9 cellular contexts compared by ENCODE assay signal in the genomic region with DNA sequence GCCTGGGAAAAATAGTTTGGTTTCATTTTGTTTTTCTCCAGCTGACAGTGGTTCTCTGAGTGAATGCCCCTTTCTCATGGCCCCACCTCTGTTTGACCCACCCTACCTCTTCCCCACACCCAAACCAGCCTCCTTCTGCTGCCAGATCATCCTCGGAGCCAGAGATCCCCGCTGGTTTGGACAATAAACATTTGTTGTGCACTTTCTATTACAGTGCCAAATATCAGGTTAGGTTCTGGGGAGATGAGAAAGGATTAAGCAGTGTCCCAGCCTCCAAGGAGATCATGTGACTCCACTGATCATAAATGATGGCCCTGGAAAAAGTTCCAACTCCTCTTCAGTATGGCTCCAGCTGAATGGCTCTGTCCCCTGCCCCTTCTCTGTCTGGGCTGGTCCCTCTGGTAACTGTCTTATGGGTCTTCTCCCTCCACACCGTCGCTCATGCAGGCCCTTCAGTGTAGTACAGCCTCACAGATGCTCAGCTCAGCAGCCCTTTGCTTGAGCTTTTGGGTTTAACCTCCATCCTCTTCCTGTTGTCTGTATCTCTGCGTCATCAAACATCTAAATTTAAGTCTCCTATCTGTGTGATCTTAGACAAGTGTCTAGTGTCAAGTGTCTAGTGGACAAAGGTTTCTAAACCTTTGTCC. TPM values are rescaled to one million over a fixed set of nuclear protein-coding genes. Genes with fewer than 3 reads are reported as not detected.
DNase-seq lines count a peak whose midpoint lies in the region; ATAC-seq and TF ChIP-seq lines count a peak whose summit lies in the region.
"Had no signal": no experiment of that assay in that cellular context is flagged by ENCODE, and none has a peak within 500 bp of the region (broad histone marks: within the 10 kb centered on the region; RNA-seq: fewer than 3 reads in every experiment).

No MANE protein-coding gene starts in this region.

- peak overlapping the region; percentile 86 for H3K27ac ChIP-seq in SU-DHL-6 (ENCODE audit: low read depth, low read length)
- H3K27ac ChIP-seq in colonic mucosa = peak overlapping the region; percentile 74
- peak overlapping the region; percentile 57 to 67 for H3K27ac ChIP-seq in ovary

- peak overlapping the region; percentile 1 for H2AFZ ChIP-seq in SU-DHL-6 (ENCODE audit: low read depth, low read length, severe bottlenecking)

- CTCF ChIA-PET in HEK293T (lab: Yijun Ruan, JAX) = no interaction called here

- DNase-seq in colonic mucosa (no peak), ovary (no peak), HEK293T (ENCODE audit: extremely low spot score) (no peak), RKO (ENCODE audit: low spot score) (no peak)
- no peak for DNase-seq in stimulated activated CD4-positive, alpha-beta T cell treated with anti-CD3 and anti-CD28 coated beads, Interleukin-2, amount 100 ng/mL, for 24 hours

- TF ChIP-seq EP300 in ovary (IDR thresholded peaks at IDR 0.05) = no peak

- no peak for ATAC-seq in HG03135 (IDR thresholded peaks at IDR 0.05; ENCODE audit: unreplicated experiment)

- H3K9me3 ChIP-seq in SU-DHL-6 (ENCODE audit: insufficient read depth, low read length) (no peaks in the 10 kb centered on the region), colonic mucosa (no peaks in the 10 kb centered on the region), ovary (no peaks in the 10 kb centered on the region)

- intact Hi-C loops in colonic mucosa (cut with DNase I) = no loop called here
- intact Hi-C loops in ovary (cut with DNase I) = loop anchor here in 1 of 4 donors (10.0 kb wide), 1 partner anchor 56 kb away; no protein-coding TSS in a partner anchor

- no peak for TF ChIP-seq CTCF in SU-DHL-6 (IDR thresholded peaks at IDR 0.05; ENCODE audit: insufficient read depth, low read length, poor library complexity, severe bottlenecking)
- no peak for TF ChIP-seq CTCF in colonic mucosa (IDR thresholded peaks at IDR 0.05)
- no peak for TF ChIP-seq CTCF in ovary (IDR thresholded peaks at IDR 0.05)

- H3K36me3 ChIP-seq in SU-DHL-6 (ENCODE audit: low read length) (no peaks in the 10 kb centered on the region), colonic mucosa (no peaks in the 10 kb centered on the region), ovary (no peaks in the 10 kb centered on the region)

- no peaks in the 10 kb centered on the region for H3K27me3 ChIP-seq in SU-DHL-6 (ENCODE audit: low read length)
- H3K27me3 ChIP-seq in colonic mucosa = no peaks in the 10 kb centered on the region
- H3K27me3 ChIP-seq in ovary = no peaks in the 10 kb centered on the region

- peak overlapping the region; percentile 52 for H3K9ac ChIP-seq in SU-DHL-6 (ENCODE audit: low read length)
- peak overlapping the region in 1 of 2 donors; percentile 8 for H3K9ac ChIP-seq in colonic mucosa (ENCODE audit: low read depth in 2 of 2, low read length in 2 of 2)

- WGBS in ovary, 3 donors = 58 to 61% (median 59%) methylated on average over 5 of the region's 5 CpGs

- H3K4me3 ChIP-seq in SU-DHL-6 (ENCODE audit: insufficient read depth, low read length, poor library complexity, severe bottlenecking) (peak overlapping the region; percentile 6), colonic mucosa (no peak overlapping the region), ovary (no peak overlapping the region)

- peak; percentile 28 for TF ChIP-seq POLR2A in GM10847 (IDR thresholded peaks at IDR 0.05; ENCODE audit: extremely low read depth, insufficient read length)
- no peak for TF ChIP-seq POLR2A in ovary (IDR thresholded peaks at IDR 0.05)

- H3K4me1 ChIP-seq in colonic mucosa = no peaks in the 10 kb centered on the region
- H3K4me1 ChIP-seq in ovary (ENCODE audit: insufficient read depth) = peaks cover 8% of the 10 kb centered on the region

- POLR2A ChIA-PET in HEK293T (lab: Yijun Ruan, JAX) = no interaction called here

- H3F3A ChIP-seq in SU-DHL-6 (ENCODE audit: insufficient read depth) = peaks cover 65% of the 10 kb centered on the region

- no peaks in the 10 kb centered on the region for H3K9me2 ChIP-seq in SU-DHL-6 (replicated peaks; ENCODE audit: insufficient read depth, low read length)

- H3K79me2 ChIP-seq in SU-DHL-6 (ENCODE audit: insufficient read depth, low read length) = no peaks in the 10 kb centered on the region

- no peaks in the 10 kb centered on the region for H4K20me1 ChIP-seq in SU-DHL-6 (ENCODE audit: low read depth, low read length)

- peak overlapping the region; percentile 50 for H3K4me2 ChIP-seq in SU-DHL-6 (ENCODE audit: low read depth, low read length, poor library complexity, severe bottlenecking)

TF ChIP-seq in HEK293T, 16 proteins besides CTCF, POLR2A, EP300 and RAD21:
- TF ChIP-seq ARNT (IDR thresholded peaks at IDR 0.05) (no peak), ZNF384 (IDR thresholded peaks at IDR 0.05) (no peak), LEF1 (IDR thresholded peaks at IDR 0.05; ENCODE audit: borderline replicate concordance) (no peak), BHLHE40 (IDR thresholded peaks at IDR 0.05; ENCODE audit: borderline replicate concordance) (no peak), ELF4 (IDR thresholded peaks at IDR 0.05) (no peak), HDGF (IDR thresholded peaks at IDR 0.05; ENCODE audit: borderline replicate concordance) (no peak), FOXM1 (IDR thresholded peaks at IDR 0.05; ENCODE audit: borderline replicate concordance) (no peak), TARDBP (IDR thresholded peaks at IDR 0.05) (no peak), SP1 (IDR thresholded peaks at IDR 0.05) (no peak), FOXK2 (IDR thresholded peaks at IDR 0.05) (no peak), CTBP1 (IDR thresholded peaks at IDR 0.05; ENCODE audit: borderline replicate concordance) (no peak), SUZ12 (IDR thresholded peaks at IDR 0.05) (no peak), FOXA1 (IDR thresholded peaks at IDR 0.05) (no peak)
- TF ChIP-seq, protein P1, sequence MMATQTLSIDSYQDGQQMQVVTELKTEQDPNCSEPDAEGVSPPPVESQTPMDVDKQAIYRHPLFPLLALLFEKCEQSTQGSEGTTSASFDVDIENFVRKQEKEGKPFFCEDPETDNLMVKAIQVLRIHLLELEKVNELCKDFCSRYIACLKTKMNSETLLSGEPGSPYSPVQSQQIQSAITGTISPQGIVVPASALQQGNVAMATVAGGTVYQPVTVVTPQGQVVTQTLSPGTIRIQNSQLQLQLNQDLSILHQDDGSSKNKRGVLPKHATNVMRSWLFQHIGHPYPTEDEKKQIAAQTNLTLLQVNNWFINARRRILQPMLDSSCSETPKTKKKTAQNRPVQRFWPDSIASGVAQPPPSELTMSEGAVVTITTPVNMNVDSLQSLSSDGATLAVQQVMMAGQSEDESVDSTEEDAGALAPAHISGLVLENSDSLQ (IDR thresholded peaks at IDR 0.05) = no peak
TF ChIP-seq in HEK293T: peak in this region for 0.

RNA-seq across cellular contexts. Expression of gene SERPINB1, which starts 17.1 kb away (rescaled TPM):
- 100 to 1,000 TPM; 135 to 173 TPM for total RNA-seq in colonic mucosa
- total RNA-seq in ovary = 10 to 100 TPM; 13.5 to 38.1 (median 27.7) TPM
- polyA plus RNA-seq in ovary = 10 to 100 TPM; 25.9 to 57.0 TPM

RNA-seq across cellular contexts. Expression of gene SERPINB9, which starts 44.3 kb away (rescaled TPM):
- total RNA-seq in colonic mucosa (1 to 10 TPM; 5.5 to 6.5 TPM), ovary (10 to 100 TPM in 2 of 7 donors, 1 to 10 TPM in 5; 3.0 to 14.6 (median 3.8) TPM)
- polyA plus RNA-seq in ovary = 1 to 10 TPM; 1.9 to 6.9 TPM
- total RNA-seq: SK-MEL-5 had no signal
